In the genomic region with DNA sequence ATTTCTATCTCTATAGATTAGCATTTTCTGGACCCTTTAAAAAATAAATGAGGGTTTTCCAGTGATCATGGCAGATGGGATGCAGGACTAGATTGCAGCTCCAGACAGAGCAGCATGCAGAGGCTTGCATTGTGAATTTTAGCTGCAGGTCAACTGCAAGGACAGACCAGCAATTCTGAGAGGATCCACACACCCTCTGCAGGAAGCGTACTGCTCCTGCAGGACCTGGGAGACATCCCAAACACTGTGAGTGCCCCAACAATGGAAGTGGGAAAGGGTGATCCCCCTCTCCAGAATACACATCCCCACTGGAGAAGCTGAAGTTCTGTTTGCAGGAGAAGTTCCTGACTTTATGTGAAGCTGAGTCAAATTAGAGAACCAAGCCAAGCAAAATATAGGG, we compare ENCODE assay signal across 11 cellular contexts. TPM values are rescaled to one million over a fixed set of nuclear protein-coding genes. Genes with fewer than 3 reads are reported as not detected.
DNase-seq lines count a peak whose midpoint lies in the region; ATAC-seq, FAIRE-seq and TF ChIP-seq lines count a peak whose summit lies in the region.
"Not testable (repeated sequence)": the region's sequence is repeated elsewhere in the genome, so short reads cannot be mapped to it uniquely, and the experiment has no call there.
"Had no signal": no experiment of that assay in that cellular context is flagged by ENCODE, and none has a peak within 500 bp of the region (broad histone marks: within the 10 kb centered on the region; RNA-seq: fewer than 3 reads in every experiment).

No MANE protein-coding gene starts in this region.

- FAIRE-seq in GM19239 (lab: Jason Lieb, UNC) (peak; percentile 92), small intestine (lab: Jason Lieb, UNC) (peak; percentile 23)

- not testable (repeated sequence) for H3K56ac ChIP-seq in H9 (ENCODE audit: insufficient read length, low read depth, low read length)

- not testable (repeated sequence) for H2BK15ac ChIP-seq in H9 (ENCODE audit: low read depth, low read length)

- not testable (repeated sequence) for H3K79me1 ChIP-seq in H9 (ENCODE audit: insufficient read depth, low read depth, low read length, poor library complexity, severe bottlenecking)

- H3K9me3 ChIP-seq in H9 (ENCODE audit: control insufficient read depth, low read depth, low read length); small intestine (ENCODE audit: control insufficient read depth, low read depth): not testable (repeated sequence)

- H2BK5ac ChIP-seq in H9 (ENCODE audit: insufficient read length, low read length), result not testable (repeated sequence)

- H3K9me3 Mint-ChIP-seq in H9, result not testable (repeated sequence)

- H3K4me1 ChIP-seq in H9 (ENCODE audit: insufficient read depth, low read length); foreskin keratinocyte; small intestine (ENCODE audit: control insufficient read depth in 2 of 2, insufficient read depth in 1 of 2, low read depth in 1 of 2, low read length in 1 of 2): not testable (repeated sequence)

- not testable (repeated sequence) for H3K9ac ChIP-seq in H9 (ENCODE audit: extremely low read depth, insufficient read length, low read length)

- H2AFZ ChIP-seq in H9 (ENCODE audit: low read length), result not testable (repeated sequence)

- H3K27ac ChIP-seq in H9 (ENCODE audit: insufficient read length, low read depth, low read length); foreskin keratinocyte; small intestine (ENCODE audit: low read depth in 1 of 2, low read length in 1 of 2): not testable (repeated sequence)

- H3K4me3 Mint-ChIP-seq in H9, result not testable (repeated sequence)

- not testable (repeated sequence) for H4K91ac ChIP-seq in H9 (ENCODE audit: insufficient read length, low read depth, low read length)

- H2AK5ac ChIP-seq in H9 (ENCODE audit: insufficient read length, low read length), result not testable (repeated sequence)

- not testable (repeated sequence) for H3K18ac ChIP-seq in H9 (ENCODE audit: insufficient read length, low read depth, low read length)

- H3K23ac ChIP-seq in H9 (ENCODE audit: insufficient read length, low read depth, low read length), result not testable (repeated sequence)

- H3K36me3 ChIP-seq in small intestine (ENCODE audit: control insufficient read depth in 2 of 2, insufficient read depth in 2 of 2, low read length in 2 of 2), result not testable (repeated sequence)

- not testable (repeated sequence) for H3K14ac ChIP-seq in H9 (ENCODE audit: insufficient read depth, low read length)

- not testable (repeated sequence) for H3K23me2 ChIP-seq in H9 (ENCODE audit: insufficient read length, low read depth, low read length, poor library complexity, severe bottlenecking)

- H2BK12ac ChIP-seq in H9 (ENCODE audit: insufficient read length, low read depth, low read length), result not testable (repeated sequence)

- ATAC-seq in HG03025 (IDR thresholded peaks at IDR 0.05; ENCODE audit: low FRiP score, unreplicated experiment) (peak; percentile 24), HG03565 (IDR thresholded peaks at IDR 0.05; ENCODE audit: unreplicated experiment) (peak; percentile 2), foreskin keratinocyte (peak; percentile 69)

- H3K4me1 Mint-ChIP-seq in H9, result not testable (repeated sequence)

- H3K79me2 ChIP-seq in H9 (ENCODE audit: insufficient read depth, low read length), result not testable (repeated sequence)

- not testable (repeated sequence) for TF ChIP-seq CTCF in GM12875 (IDR thresholded peaks at IDR 0.05; ENCODE audit: borderline replicate concordance, insufficient read depth, low read depth, low read length); foreskin keratinocyte (conservative IDR thresholded peaks at IDR 0.05)
- peak; percentile 41; the same call in 1 of the 3 replicates for TF ChIP-seq CTCF in H9 (conservative IDR thresholded peaks at IDR 0.05)

- not testable (repeated sequence) for H3K27ac Mint-ChIP-seq in H9

- H2BK120ac ChIP-seq in H9 (ENCODE audit: low read depth, low read length, poor library complexity, severe bottlenecking), result not testable (repeated sequence)

- peak overlapping the region; percentile 21 for H3K4me3 ChIP-seq in GM12875 (ENCODE audit: low read depth, low read length)
- H3K4me3 ChIP-seq in small intestine (ENCODE audit: low read depth in 1 of 2, low read length in 2 of 2), result not testable (repeated sequence)

- H3K4me2 ChIP-seq in H9 (ENCODE audit: insufficient read depth, insufficient read length, low read length), result not testable (repeated sequence)

- H4K20me1 ChIP-seq in H9 (ENCODE audit: control insufficient read depth, insufficient read depth, insufficient read length), result not testable (repeated sequence)

- not testable (repeated sequence) for DNase-seq in GM19239 (ENCODE audit: insufficient read length, low spot score); small intestine
- DNase-seq in H9 (peak; percentile 48), SK-MEL-5 (ENCODE audit: low read depth, low spot score) (peak; percentile 1), foreskin keratinocyte (peak in 1 of 2 donors; percentile 0)

- H4K8ac ChIP-seq in H9 (replicated peaks; ENCODE audit: insufficient read length, low read depth, low read length), result not testable (repeated sequence)

- H2BK20ac ChIP-seq in H9 (ENCODE audit: low read depth, low read length, poor library complexity, severe bottlenecking), result not testable (repeated sequence)

- H3K36me3 Mint-ChIP-seq in H9 (ENCODE audit: insufficient read depth in 1 of 3, low read depth in 3 of 3), result not testable (repeated sequence)

- no CpG with 5 or more reads among the region's 1 CpG for WGBS in H9 (ENCODE audit: extremely low coverage, insufficient read length, low lambda C conversion rate)
- WGBS in small intestine, 3 donors, result 44 to 78% (median 46%) methylated on average over 1 of the region's 1 CpG

- H4K5ac ChIP-seq in H9 (ENCODE audit: insufficient read length, low read depth, low read length), result not testable (repeated sequence)

- not testable (repeated sequence) for H3K4ac ChIP-seq in H9 (ENCODE audit: low read depth, low read length)

- not testable (repeated sequence) for H3K27me3 ChIP-seq in H9 (ENCODE audit: insufficient read depth, low read length); foreskin keratinocyte; small intestine (ENCODE audit: control insufficient read depth in 2 of 2, insufficient read depth in 2 of 2, low read length in 2 of 2)

- in situ Hi-C loops in SK-MEL-5 (cut with HindIII; ENCODE audit: low pct_unique_long_range_greater_than_20kb, low sequenced_read_pairs), result not testable (repeated sequence)

- H3T11ph ChIP-seq in H9 (ENCODE audit: low read length), result not testable (repeated sequence)

- H3K27me3 Mint-ChIP-seq in H9 (ENCODE audit: low read depth), result not testable (repeated sequence)

RNA-seq across cellular contexts. Expression of a gene that starts 7.1 kb away (rescaled TPM):
- total RNA-seq in H9 (2021) (not detected in 2 replicates), foreskin keratinocyte (not detected in 2 replicates)
- total RNA-seq in SK-MEL-5 (2014; rRNA removed; shearing (Covaris generic)), result not detected in 2 replicates
- not detected in 2 replicates for polyA plus RNA-seq in SK-MEL-5 (2015; cell fraction: cytosol; rRNA removed)
- polyA plus RNA-seq in SK-MEL-5 (2015; cell fraction: nucleus; rRNA removed), result not detected in 2 replicates
- polyA plus RNA-seq in foreskin keratinocyte (not detected in 2 replicates), small intestine (100 to 1,000 TPM in 2 of 3 donors, not detected in 1; 121 to 229 TPM)
- total RNA-seq: Calu3; CD4-positive, alpha-beta T cell; Right ventricle myocardium superior had no signal

Comparison
In these comparisons a context has a peak if more than half of its experiments do, and no peak if none do; other contexts are left out.
1. ATAC-seq: peak in every context shown above with its lines; median percentile 69 in foreskin keratinocyte; 24 in HG03025; 2 in HG03565.